ENCODE assay signal across 8 cellular contexts in the genomic region with DNA sequence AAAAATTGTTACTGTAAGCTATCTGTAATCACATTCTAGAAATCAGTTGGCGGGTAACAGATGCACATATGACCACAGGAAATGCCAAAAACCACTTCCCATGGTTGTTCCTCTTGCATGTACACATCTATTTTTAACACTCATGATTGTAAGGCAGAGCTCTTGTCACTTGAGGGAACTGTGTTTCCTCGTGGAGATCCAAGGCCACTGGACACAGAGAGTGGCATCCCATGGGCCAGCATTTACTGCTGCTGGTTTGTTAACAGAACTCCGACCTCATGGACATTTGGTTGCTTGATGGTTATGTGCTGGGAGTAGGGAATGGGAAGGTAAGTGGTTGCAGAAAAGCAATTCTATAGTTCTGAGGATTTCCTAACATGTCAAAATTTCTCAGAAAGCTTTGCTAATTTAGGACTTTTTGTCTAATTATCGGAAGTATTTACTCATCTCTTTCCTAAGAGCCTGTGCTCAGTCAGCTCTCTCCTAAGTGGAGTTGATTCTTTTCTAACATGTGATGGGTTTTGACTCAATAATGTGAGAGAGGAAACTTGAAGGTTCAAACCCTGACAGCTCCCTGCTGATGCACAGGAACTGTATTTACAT.
A peak's percentile ranks its signal among the peaks of the same experiment; 100 is the strongest.
DNase-seq lines count a peak whose midpoint lies in the region; ATAC-seq lines count a peak whose summit lies in the region.

No MANE protein-coding gene starts in this region.

- ATAC-seq in GM18517 (IDR thresholded peaks at IDR 0.05; ENCODE audit: unreplicated experiment): peak; percentile 64
- peak; percentile 68 for ATAC-seq in HG02759 (IDR thresholded peaks at IDR 0.05; ENCODE audit: unreplicated experiment)

- DNase-seq in OCI-M1 (lab: John Stamatoyannopoulos, UW): peak; percentile 63
- DNase-seq in globus pallidus (ENCODE audit: low spot score): peak; percentile 37
- no peak for DNase-seq in SK-N-DZ (ENCODE audit: low spot score)
- no peak for DNase-seq in GOT3 (lab: John Stamatoyannopoulos, UW)
- no peak for DNase-seq in DMS 273 (lab: John Stamatoyannopoulos, UW; ENCODE audit: unreplicated experiment)
- no peak for DNase-seq in activated gamma-delta T cell (lab: John Stamatoyannopoulos, UW)

Comparison
In these comparisons a context has a peak if more than half of its experiments do, and no peak if none do; other contexts are left out.
1. DNase-seq: peak in OCI-M1 (single experiment) and globus pallidus (single experiment); none in SK-N-DZ (single experiment), GOT3 (single experiment), DMS 273 (single experiment) and activated gamma-delta T cell (single experiment).